In genomic region chr19:1275260-1275975, GRCh38 we compare ENCODE assay signal across 1 cellular context.
A peak's percentile ranks its signal among the peaks of the same experiment; 100 is the strongest.
TF ChIP-seq lines count a peak whose summit lies in the region.

TSS of gene FAM174C (plus strand) at chr19:1275530. CDS start at chr19:1275550, 20 bp downstream.

TF ChIP-seq in HepG2, 621 proteins besides CTCF, POLR2A, EP300 and RAD21 (continued from another document and continues in another):
- TF ChIP-seq, protein P1, sequence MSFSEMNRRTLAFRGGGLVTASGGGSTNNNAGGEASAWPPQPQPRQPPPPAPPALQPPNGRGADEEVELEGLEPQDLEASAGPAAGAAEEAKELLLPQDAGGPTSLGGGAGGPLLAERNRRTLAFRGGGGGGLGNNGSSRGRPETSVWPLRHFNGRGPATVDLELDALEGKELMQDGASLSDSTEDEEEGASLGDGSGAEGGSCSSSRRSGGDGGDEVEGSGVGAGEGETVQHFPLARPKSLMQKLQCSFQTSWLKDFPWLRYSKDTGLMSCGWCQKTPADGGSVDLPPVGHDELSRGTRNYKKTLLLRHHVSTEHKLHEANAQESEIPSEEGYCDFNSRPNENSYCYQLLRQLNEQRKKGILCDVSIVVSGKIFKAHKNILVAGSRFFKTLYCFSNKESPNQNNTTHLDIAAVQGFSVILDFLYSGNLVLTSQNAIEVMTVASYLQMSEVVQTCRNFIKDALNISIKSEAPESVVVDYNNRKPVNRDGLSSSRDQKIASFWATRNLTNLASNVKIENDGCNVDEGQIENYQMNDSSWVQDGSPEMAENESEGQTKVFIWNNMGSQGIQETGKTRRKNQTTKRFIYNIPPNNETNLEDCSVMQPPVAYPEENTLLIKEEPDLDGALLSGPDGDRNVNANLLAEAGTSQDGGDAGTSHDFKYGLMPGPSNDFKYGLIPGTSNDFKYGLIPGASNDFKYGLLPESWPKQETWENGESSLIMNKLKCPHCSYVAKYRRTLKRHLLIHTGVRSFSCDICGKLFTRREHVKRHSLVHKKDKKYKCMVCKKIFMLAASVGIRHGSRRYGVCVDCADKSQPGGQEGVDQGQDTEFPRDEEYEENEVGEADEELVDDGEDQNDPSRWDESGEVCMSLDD (CRISPR knock-in tag; IDR thresholded peaks at IDR 0.05; ENCODE audit: borderline replicate concordance), result no peak
- peak; percentile 99 for TF ChIP-seq USF2 (IDR thresholded peaks at IDR 0.05; ENCODE audit: low read depth, low read length)
- peak; percentile 97; the same call in 1 of the 2 replicates for TF ChIP-seq USF2 (CRISPR knock-in tag; IDR thresholded peaks at IDR 0.05; ENCODE audit: borderline replicate concordance)
- TF ChIP-seq U2AF2 (IDR thresholded peaks at IDR 0.05; ENCODE audit: low read depth, low read length), result 0 out of 2 replicates have a peak, but pooled peaks have one; percentile 21
- TF ChIP-seq RFXAP (CRISPR knock-in tag; IDR thresholded peaks at IDR 0.05; ENCODE audit: borderline replicate concordance), result no peak
- TF ChIP-seq DRAP1 (CRISPR knock-in tag; IDR thresholded peaks at IDR 0.05), result peak; percentile 23; the same call in 1 of the 2 replicates
- peak; percentile 61 for TF ChIP-seq ZFP91 (CRISPR knock-in tag; IDR thresholded peaks at IDR 0.05; ENCODE audit: borderline replicate concordance)
- peak; percentile 45 for TF ChIP-seq HNRNPLL (IDR thresholded peaks at IDR 0.05; ENCODE audit: low read depth, low read length, poor library complexity, severe bottlenecking)
- TF ChIP-seq KLF16 (CRISPR knock-in tag; IDR thresholded peaks at IDR 0.05), result peak in 1 of 2 experiments; percentile 16; a peak in 1 of 4 replicates
- peak; percentile 96 for TF ChIP-seq MAZ (IDR thresholded peaks at IDR 0.05; ENCODE audit: borderline replicate concordance, low read depth, low read length)
- peak; percentile 93 for TF ChIP-seq MAZ (CRISPR knock-in tag; IDR thresholded peaks at IDR 0.05; ENCODE audit: low read depth)
- TF ChIP-seq, protein P2, sequence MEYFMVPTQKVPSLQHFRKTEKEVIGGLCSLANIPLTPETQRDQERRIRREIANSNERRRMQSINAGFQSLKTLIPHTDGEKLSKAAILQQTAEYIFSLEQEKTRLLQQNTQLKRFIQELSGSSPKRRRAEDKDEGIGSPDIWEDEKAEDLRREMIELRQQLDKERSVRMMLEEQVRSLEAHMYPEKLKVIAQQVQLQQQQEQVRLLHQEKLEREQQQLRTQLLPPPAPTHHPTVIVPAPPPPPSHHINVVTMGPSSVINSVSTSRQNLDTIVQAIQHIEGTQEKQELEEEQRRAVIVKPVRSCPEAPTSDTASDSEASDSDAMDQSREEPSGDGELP (IDR thresholded peaks at IDR 0.05; ENCODE audit: borderline replicate concordance, low read depth), result no peak
- TF ChIP-seq ISX (CRISPR knock-in tag; conservative IDR thresholded peaks at IDR 0.05), result no peak
- TF ChIP-seq SETDB1 (CRISPR knock-in tag; IDR thresholded peaks at IDR 0.05; ENCODE audit: borderline replicate concordance), result no peak
- TF ChIP-seq NR2F6 (IDR thresholded peaks at IDR 0.05), result no peak
- no peak; the same call in 1 of the 2 replicates for TF ChIP-seq NR2F6 (CRISPR knock-in tag; IDR thresholded peaks at IDR 0.05)
- no peak for TF ChIP-seq ZNF292 (CRISPR knock-in tag; IDR thresholded peaks at IDR 0.05; ENCODE audit: borderline replicate concordance, low read depth)
- peak; percentile 31; the same call in 1 of the 2 replicates for TF ChIP-seq ZBTB21 (CRISPR knock-in tag; IDR thresholded peaks at IDR 0.05)
- no peak for TF ChIP-seq ZNF382 (CRISPR knock-in tag; IDR thresholded peaks at IDR 0.05; ENCODE audit: borderline replicate concordance)
- no peak for TF ChIP-seq ZNF850 (CRISPR knock-in tag; conservative IDR thresholded peaks at IDR 0.05)
- no peak for TF ChIP-seq FOXK2 (IDR thresholded peaks at IDR 0.05)
- TF ChIP-seq STAG1 (CRISPR knock-in tag; IDR thresholded peaks at IDR 0.05), result no peak
- TF ChIP-seq GFI1 (CRISPR knock-in tag; IDR thresholded peaks at IDR 0.05; ENCODE audit: borderline replicate concordance), result no peak
- TF ChIP-seq PHF20 (CRISPR knock-in tag; IDR thresholded peaks at IDR 0.05), result peak; percentile 89
- no peak for TF ChIP-seq KAT2B (IDR thresholded peaks at IDR 0.05; ENCODE audit: borderline replicate concordance, low read depth, low read length)
- TF ChIP-seq NFYC (CRISPR knock-in tag; IDR thresholded peaks at IDR 0.05), result peak; percentile 91
- TF ChIP-seq ZNF333 (CRISPR knock-in tag; IDR thresholded peaks at IDR 0.05; ENCODE audit: borderline replicate concordance), result 0 out of 2 replicates have a peak, but pooled peaks have one; percentile 30
- no peak for TF ChIP-seq KLF11 (CRISPR knock-in tag; IDR thresholded peaks at IDR 0.05)
- no peak for TF ChIP-seq ARHGAP35 (CRISPR knock-in tag; IDR thresholded peaks at IDR 0.05; ENCODE audit: borderline replicate concordance)
- no peak; the same call in 1 of the 2 replicates for TF ChIP-seq HIVEP1 (CRISPR knock-in tag; IDR thresholded peaks at IDR 0.05)
- peak; percentile 94 for TF ChIP-seq BHLHE40 (IDR thresholded peaks at IDR 0.05; ENCODE audit: low read length)
- no peak for TF ChIP-seq MATR3 (CRISPR knock-in tag; IDR thresholded peaks at IDR 0.05)
- TF ChIP-seq SMARCC2 (IDR thresholded peaks at IDR 0.05), result no peak
- peak; percentile 48; the same call in 1 of the 3 replicates for TF ChIP-seq MXI1 (IDR thresholded peaks at IDR 0.05; ENCODE audit: borderline replicate concordance, low read depth, low read length)
- peak; percentile 23; the same call in 1 of the 2 replicates for TF ChIP-seq MXD4 (CRISPR knock-in tag; IDR thresholded peaks at IDR 0.05)
- peak; percentile 91 for TF ChIP-seq ZNF746 (CRISPR knock-in tag; IDR thresholded peaks at IDR 0.05)
- no peak for TF ChIP-seq SIX1 (CRISPR knock-in tag; IDR thresholded peaks at IDR 0.05; ENCODE audit: borderline replicate concordance)
- no peak for TF ChIP-seq ZNF282 (IDR thresholded peaks at IDR 0.05; ENCODE audit: partially characterized antibody)
- no peak; the same call in 1 of the 2 replicates for TF ChIP-seq LBX2 (CRISPR knock-in tag; IDR thresholded peaks at IDR 0.05; ENCODE audit: borderline replicate concordance)
- no peak for TF ChIP-seq MZF1 (CRISPR knock-in tag; IDR thresholded peaks at IDR 0.05; ENCODE audit: borderline replicate concordance)
- no peak for TF ChIP-seq DNMT1 (CRISPR knock-in tag; IDR thresholded peaks at IDR 0.05)
- 0 out of 2 replicates have a peak, but pooled peaks have one; percentile 46 for TF ChIP-seq KLF6 (CRISPR knock-in tag; IDR thresholded peaks at IDR 0.05)
- TF ChIP-seq NFKB2 (CRISPR knock-in tag; IDR thresholded peaks at IDR 0.05; ENCODE audit: borderline replicate concordance), result no peak; the same call in 1 of the 2 replicates
- TF ChIP-seq, protein P3, sequence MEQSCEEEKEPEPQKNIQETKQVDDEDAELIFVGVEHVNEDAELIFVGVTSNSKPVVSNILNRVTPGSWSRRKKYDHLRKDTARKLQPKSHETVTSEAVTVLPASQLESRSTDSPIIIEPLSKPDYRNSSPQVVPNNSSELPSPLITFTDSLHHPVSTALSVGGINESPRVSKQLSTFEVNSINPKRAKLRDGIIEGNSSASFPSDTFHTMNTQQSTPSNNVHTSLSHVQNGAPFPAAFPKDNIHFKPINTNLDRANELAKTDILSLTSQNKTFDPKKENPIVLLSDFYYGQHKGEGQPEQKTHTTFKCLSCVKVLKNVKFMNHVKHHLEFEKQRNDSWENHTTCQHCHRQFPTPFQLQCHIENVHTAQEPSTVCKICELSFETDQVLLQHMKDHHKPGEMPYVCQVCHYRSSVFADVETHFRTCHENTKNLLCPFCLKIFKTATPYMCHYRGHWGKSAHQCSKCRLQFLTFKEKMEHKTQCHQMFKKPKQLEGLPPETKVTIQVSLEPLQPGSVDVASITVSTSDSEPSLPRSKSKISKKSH (CRISPR knock-in tag; IDR thresholded peaks at IDR 0.05; ENCODE audit: borderline replicate concordance), result no peak
- TF ChIP-seq ZFP36L2 (CRISPR knock-in tag; IDR thresholded peaks at IDR 0.05), result no peak
- TF ChIP-seq NFE2L1 (CRISPR knock-in tag; IDR thresholded peaks at IDR 0.05; ENCODE audit: borderline replicate concordance), result no peak
- TF ChIP-seq, protein P4, sequence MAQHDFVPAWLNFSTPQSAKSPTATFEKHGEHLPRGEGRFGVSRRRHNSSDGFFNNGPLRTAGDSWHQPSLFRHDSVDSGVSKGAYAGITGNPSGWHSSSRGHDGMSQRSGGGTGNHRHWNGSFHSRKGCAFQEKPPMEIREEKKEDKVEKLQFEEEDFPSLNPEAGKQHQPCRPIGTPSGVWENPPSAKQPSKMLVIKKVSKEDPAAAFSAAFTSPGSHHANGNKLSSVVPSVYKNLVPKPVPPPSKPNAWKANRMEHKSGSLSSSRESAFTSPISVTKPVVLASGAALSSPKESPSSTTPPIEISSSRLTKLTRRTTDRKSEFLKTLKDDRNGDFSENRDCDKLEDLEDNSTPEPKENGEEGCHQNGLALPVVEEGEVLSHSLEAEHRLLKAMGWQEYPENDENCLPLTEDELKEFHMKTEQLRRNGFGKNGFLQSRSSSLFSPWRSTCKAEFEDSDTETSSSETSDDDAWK (CRISPR knock-in tag; IDR thresholded peaks at IDR 0.05), result no peak
- TF ChIP-seq TFDP2 (CRISPR knock-in tag; IDR thresholded peaks at IDR 0.05), result peak; percentile 49; the same call in 1 of the 2 replicates
- no peak for TF ChIP-seq ZNF652 (CRISPR knock-in tag; IDR thresholded peaks at IDR 0.05; ENCODE audit: borderline replicate concordance, low read depth)
- TF ChIP-seq, protein P5, sequence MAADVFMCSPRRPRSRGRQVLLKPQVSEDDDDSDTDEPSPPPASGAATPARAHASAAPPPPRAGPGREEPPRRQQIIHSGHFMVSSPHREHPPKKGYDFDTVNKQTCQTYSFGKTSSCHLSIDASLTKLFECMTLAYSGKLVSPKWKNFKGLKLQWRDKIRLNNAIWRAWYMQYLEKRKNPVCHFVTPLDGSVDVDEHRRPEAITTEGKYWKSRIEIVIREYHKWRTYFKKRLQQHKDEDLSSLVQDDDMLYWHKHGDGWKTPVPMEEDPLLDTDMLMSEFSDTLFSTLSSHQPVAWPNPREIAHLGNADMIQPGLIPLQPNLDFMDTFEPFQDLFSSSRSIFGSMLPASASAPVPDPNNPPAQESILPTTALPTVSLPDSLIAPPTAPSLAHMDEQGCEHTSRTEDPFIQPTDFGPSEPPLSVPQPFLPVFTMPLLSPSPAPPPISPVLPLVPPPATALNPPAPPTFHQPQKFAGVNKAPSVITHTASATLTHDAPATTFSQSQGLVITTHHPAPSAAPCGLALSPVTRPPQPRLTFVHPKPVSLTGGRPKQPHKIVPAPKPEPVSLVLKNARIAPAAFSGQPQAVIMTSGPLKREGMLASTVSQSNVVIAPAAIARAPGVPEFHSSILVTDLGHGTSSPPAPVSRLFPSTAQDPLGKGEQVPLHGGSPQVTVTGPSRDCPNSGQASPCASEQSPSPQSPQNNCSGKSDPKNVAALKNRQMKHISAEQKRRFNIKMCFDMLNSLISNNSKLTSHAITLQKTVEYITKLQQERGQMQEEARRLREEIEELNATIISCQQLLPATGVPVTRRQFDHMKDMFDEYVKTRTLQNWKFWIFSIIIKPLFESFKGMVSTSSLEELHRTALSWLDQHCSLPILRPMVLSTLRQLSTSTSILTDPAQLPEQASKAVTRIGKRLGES (CRISPR knock-in tag; IDR thresholded peaks at IDR 0.05; ENCODE audit: borderline replicate concordance), result no peak
- TF ChIP-seq ZFP36L1 (CRISPR knock-in tag; IDR thresholded peaks at IDR 0.05), result no peak
- no peak for TF ChIP-seq TP53 (CRISPR knock-in tag; conservative IDR thresholded peaks at IDR 0.05)
- TF ChIP-seq BRCA1 (CRISPR knock-in tag; IDR thresholded peaks at IDR 0.05), result no peak
- no peak for TF ChIP-seq EZH2 (conservative IDR thresholded peaks at IDR 0.05; ENCODE audit: low read depth, low read length)
- peak; percentile 85 for TF ChIP-seq PAF1 (CRISPR knock-in tag; IDR thresholded peaks at IDR 0.05)
- no peak for TF ChIP-seq ZFP1 (CRISPR knock-in tag; IDR thresholded peaks at IDR 0.05)
- peak; percentile 66; the same call in 1 of the 2 replicates for TF ChIP-seq ZNF589 (CRISPR knock-in tag; conservative IDR thresholded peaks at IDR 0.05)
- no peak for TF ChIP-seq KDM6A (CRISPR knock-in tag; IDR thresholded peaks at IDR 0.05; ENCODE audit: low read depth)
- TF ChIP-seq CHD4 (IDR thresholded peaks at IDR 0.05; ENCODE audit: borderline replicate concordance, low read length), result no peak
